14 cellular contexts compared by ENCODE assay signal in the genomic region with DNA sequence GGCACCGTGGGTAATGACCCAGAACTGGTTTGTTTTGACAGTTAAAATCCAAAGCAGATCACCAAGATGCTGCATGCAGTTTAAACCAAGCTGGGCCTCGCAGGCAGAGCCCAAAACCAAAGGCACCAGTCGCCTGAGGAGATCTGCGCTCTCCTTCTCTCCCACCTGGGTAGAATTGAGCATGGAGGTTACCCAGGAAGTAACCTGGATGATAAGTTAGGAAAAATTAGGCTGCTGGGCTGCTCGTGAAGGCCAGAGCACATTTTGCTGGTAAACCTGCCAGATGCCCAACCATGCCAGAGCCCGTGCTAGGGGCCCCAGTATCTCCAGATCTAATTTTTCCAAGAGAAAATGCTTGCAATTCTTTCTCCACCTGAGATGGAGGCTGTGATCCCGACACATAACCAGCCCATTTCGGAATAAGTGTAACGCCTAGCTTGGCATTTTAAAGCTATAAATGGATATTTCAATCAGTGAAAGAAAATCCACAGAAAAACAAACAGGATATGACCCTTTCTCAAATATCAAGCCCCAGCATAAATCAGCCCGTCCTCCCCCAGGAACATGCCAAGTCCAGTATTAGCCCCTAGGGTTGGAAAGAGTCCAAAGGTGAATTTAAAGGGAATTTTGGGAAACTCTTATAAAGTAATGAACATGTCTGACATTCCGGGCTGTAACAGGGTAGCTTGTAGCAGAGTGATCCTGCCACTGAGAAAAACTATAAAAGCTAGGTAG.
DNase-seq lines count a peak whose midpoint lies in the region; ATAC-seq and TF ChIP-seq lines count a peak whose summit lies in the region.
"Had no signal": no experiment of that assay in that cellular context is flagged by ENCODE, and none has a peak within 500 bp of the region (broad histone marks: within the 10 kb centered on the region; RNA-seq: fewer than 3 reads in every experiment).

No MANE protein-coding gene starts in this region.

- 78% methylated on average over 8 of the region's 11 CpGs for WGBS in esophagus muscularis mucosa
- 79 to 86% methylated on average over 11 of the region's 11 CpGs for WGBS in upper lobe of left lung, 2 donors

- H3K9ac ChIP-seq in rectal smooth muscle tissue (ENCODE audit: low read length) = no peak overlapping the region
- H3K9ac ChIP-seq: BLaER1 had no signal

- no peak overlapping the region for H3K27ac ChIP-seq in right atrium auricular region
- H3K27ac ChIP-seq in esophagus muscularis mucosa (replicated peaks in 1 of 4) = no peak overlapping the region
- peak overlapping the region; percentile 18 for H3K27ac ChIP-seq in rectal smooth muscle tissue (ENCODE audit: low read depth, low read length)
- no peak overlapping the region for H3K27ac ChIP-seq in upper lobe of left lung
- H3K27ac ChIP-seq: BLaER1 had no signal

- H3K4me1 ChIP-seq in right atrium auricular region (no peaks in the 10 kb centered on the region), esophagus muscularis mucosa (peaks cover 6 to 25% (median 20%) of the 10 kb centered on the region in 4 donors), rectal smooth muscle tissue (ENCODE audit: control insufficient read depth, insufficient read depth, low read length) (peaks cover 7% of the 10 kb centered on the region), upper lobe of left lung (no peaks in the 10 kb centered on the region)
- H3K4me1 ChIP-seq: BLaER1 had no signal

- intact Hi-C loops in Right ventricle myocardium inferior (cut with DNase I) (no loop called here), esophagus muscularis mucosa (cut with DNase I) (no loop called here)

- no peak for TF ChIP-seq CTCF in right atrium auricular region (IDR thresholded peaks at IDR 0.05)
- TF ChIP-seq CTCF in esophagus muscularis mucosa (IDR thresholded peaks at IDR 0.05) = no peak
- no peak for TF ChIP-seq CTCF in upper lobe of left lung (IDR thresholded peaks at IDR 0.05)

- no peaks in the 10 kb centered on the region for H3K27me3 ChIP-seq in right atrium auricular region
- no peaks in the 10 kb centered on the region for H3K27me3 ChIP-seq in esophagus muscularis mucosa
- H3K27me3 ChIP-seq in rectal smooth muscle tissue (ENCODE audit: control insufficient read depth, insufficient read depth, low read length) = no peaks in the 10 kb centered on the region
- no peaks in the 10 kb centered on the region for H3K27me3 ChIP-seq in upper lobe of left lung
- H3K27me3 ChIP-seq: BLaER1 had no signal

- H3K36me3 ChIP-seq in right atrium auricular region = no peaks in the 10 kb centered on the region
- H3K36me3 ChIP-seq in esophagus muscularis mucosa = no peaks in the 10 kb centered on the region
- no peaks in the 10 kb centered on the region for H3K36me3 ChIP-seq in rectal smooth muscle tissue (ENCODE audit: control insufficient read depth, insufficient read depth, low read length)
- H3K36me3 ChIP-seq in upper lobe of left lung = no peaks in the 10 kb centered on the region
- H3K36me3 ChIP-seq: BLaER1 had no signal

- ATAC-seq in Right ventricle myocardium inferior = no peak
- no peak for ATAC-seq in upper lobe of left lung (ENCODE audit: low FRiP score in 2 of 2)
- ATAC-seq: GM23338 had no signal

- TF ChIP-seq EP300 in esophagus muscularis mucosa (IDR thresholded peaks at IDR 0.05) (no peak), upper lobe of left lung (IDR thresholded peaks at IDR 0.05) (no peak)

- DNase-seq in right atrium auricular region (ENCODE audit: low spot score) (peak; percentile 28), Right ventricle myocardium inferior (ENCODE audit: missing footprints) (no peak), esophagus muscularis mucosa (ENCODE audit: extremely low spot score) (peak; percentile 70), upper lobe of left lung (no peak)
- DNase-seq in activated effector memory CD4-positive, alpha-beta T cell treated with anti-CD3 and anti-CD28 coated beads, Interleukin-2, amount 50 U/mL, for 16 hours = no peak
- no peak for DNase-seq in stimulated activated CD4-positive, alpha-beta T cell treated with anti-CD3 and anti-CD28 coated beads, Interleukin-2, amount 100 ng/mL, for 48 hours
- DNase-seq: CD4-positive, alpha-beta memory T cell; DMS153; DMS79 treated with DMSO at 0.1 percent for 48 hours; GF-D8; HCEC 1CT had no signal

- H3K4me3 ChIP-seq in right atrium auricular region = no peak overlapping the region
- H3K4me3 ChIP-seq in esophagus muscularis mucosa = no peak overlapping the region
- H3K4me3 ChIP-seq in rectal smooth muscle tissue (ENCODE audit: low read length) = no peak overlapping the region
- no peak overlapping the region for H3K4me3 ChIP-seq in upper lobe of left lung
- H3K4me3 ChIP-seq: BLaER1, GM23338 had no signal

- TF ChIP-seq POLR2A in esophagus muscularis mucosa (IDR thresholded peaks at IDR 0.05; ENCODE audit: low read depth) (no peak), upper lobe of left lung (IDR thresholded peaks at IDR 0.05) (no peak)

- peaks cover 0 to 10% of the 10 kb centered on the region in 2 donors for H3K9me3 ChIP-seq in right atrium auricular region
- peaks cover 0 to 7% (median 0%) of the 10 kb centered on the region in 4 donors for H3K9me3 ChIP-seq in esophagus muscularis mucosa
- peaks cover 0 to 5% (median 2%) of the 10 kb centered on the region in 4 donors for H3K9me3 ChIP-seq in upper lobe of left lung

Comparison
In these comparisons a context has a peak if more than half of its experiments do, and no peak if none do; other contexts are left out.
1. DNase-seq: peak in right atrium auricular region (single experiment) and esophagus muscularis mucosa (single experiment); none in Right ventricle myocardium inferior (single experiment), upper lobe of left lung (0 of 2), activated effector memory CD4-positive, alpha-beta T cell treated with anti-CD3 and anti-CD28 coated beads, Interleukin-2, amount 50 U/mL, for 16 hours (single experiment) and stimulated activated CD4-positive, alpha-beta T cell treated with anti-CD3 and anti-CD28 coated beads, Interleukin-2, amount 100 ng/mL, for 48 hours (0 of 2).